In genomic region chr18:54323561-54323960, GRCh38 we compare ENCODE assay signal across 30 cellular contexts. TPM values are rescaled to one million over a fixed set of nuclear protein-coding genes. Genes with fewer than 3 reads are reported as not detected.
"Had no signal": no experiment of that assay in that cellular context is flagged by ENCODE, and none has a peak within 500 bp of the region (broad histone marks: within the 10 kb centered on the region; RNA-seq: fewer than 3 reads in every experiment).

No MANE protein-coding gene starts in this region.

- ATAC-seq: effector memory CD8-positive, alpha-beta T cell; esophagus mucosa; gastrocnemius medialis; heart right ventricle; left cardiac atrium; left lung; left ventricle myocardium superior; lower lobe of right lung; mucosa of descending colon had no signal

- H3K9me3 ChIP-seq: colonic mucosa, esophagus squamous epithelium, gastrocnemius medialis, heart right ventricle, left lung, lower lobe of right lung, mucosa of descending colon had no signal

- DNase-seq: colonic mucosa; cortex of kidney; effector CD8-positive, alpha-beta T cell; effector memory CD8-positive, alpha-beta T cell; endodermal cell; erythroblast; esophagus squamous epithelium; foreskin melanocyte; gastrocnemius medialis; glutamatergic neuron; head of caudate nucleus; heart right ventricle; hippocampal formation; left cardiac atrium; left lung; left ventricle myocardium superior; lower lobe of right lung; mesenchymal stem cell; mucosa of descending colon had no signal

- H3K36me3 ChIP-seq: colonic mucosa, esophagus squamous epithelium, gastrocnemius medialis, heart right ventricle, left lung, lower lobe of right lung had no signal

- H3K27ac ChIP-seq: colonic mucosa, epithelial cell of prostate, esophagus squamous epithelium, gastrocnemius medialis, heart right ventricle, left lung, lower lobe of right lung had no signal

- H3K27me3 ChIP-seq: colonic mucosa, esophagus squamous epithelium, gastrocnemius medialis, heart right ventricle, left lung had no signal

- H3K4me3 ChIP-seq: colonic mucosa, esophagus squamous epithelium, gastrocnemius medialis, heart right ventricle, left lung, lower lobe of right lung, mucosa of descending colon had no signal

- FAIRE-seq: endometrium, islet of Langerhans, keratinocyte had no signal

- H3K4me1 ChIP-seq: colonic mucosa, esophagus squamous epithelium, gastrocnemius medialis, heart right ventricle, left lung, lower lobe of right lung had no signal

RNA-seq across cellular contexts. Expression of gene STARD6, which starts 34.1 kb away (rescaled TPM):
- total RNA-seq: colonic mucosa, endodermal cell, esophagus mucosa, esophagus squamous epithelium, gastrocnemius medialis, glomerular endothelial cell, kidney epithelial cell, left cardiac atrium, left lung, left ventricle myocardium superior, lower leg skin, lower lobe of right lung, mesenteric fat pad, mesothelial cell of epicardium, mucosa of descending colon, myocyte had no signal
- polyA plus RNA-seq: heart right ventricle had no signal
